ENCODE assay signal across 23 cellular contexts in genomic region chr3:79344876-79345871, GRCh38.
"Had no signal": no experiment of that assay in that cellular context is flagged by ENCODE, and none has a peak within 500 bp of the region (broad histone marks: within the 10 kb centered on the region; RNA-seq: fewer than 3 reads in every experiment).

No MANE protein-coding gene starts in this region.

- ATAC-seq: left ventricle myocardium superior; natural killer cell treated with Interleukin-12 subunit alpha and Interleukin-12 subunit beta and Interleukin-15 and Interleukin-18, amount 100 ng/mL, for 72 hours; right lobe of liver had no signal

- DNase-seq: activated CD4-positive, alpha-beta memory T cell treated with anti-CD3 and anti-CD28 coated beads for 36 hours; activated CD4-positive, alpha-beta T cell treated with anti-CD3 and anti-CD28 coated beads for 48 hours; activated naive CD4-positive, alpha-beta T cell treated with Interleukin-2 at 50 U/mL for 16 hours; activated naive CD8-positive, alpha-beta T cell treated with anti-CD3 and anti-CD28 coated beads, Interleukin-2, amount 10 ng/mL, durations not matched to agents 7 days and 5 days; activated T-cell treated with anti-CD3 and anti-CD28 coated beads, Interleukin-2, amount 50 U/mL, for 48 hours; amniotic stem cell; cerebellar nuclear complex; left ventricle myocardium superior; mammary epithelial cell; midbrain; right lobe of liver; stimulated activated CD4-positive, alpha-beta T cell treated with anti-CD3 and anti-CD28 coated beads, Interleukin-1b, Interleukin-23, amount 100 ng/mL, for 48 hours; substantia nigra; T1000; tibial artery had no signal

- H3K4me3 Mint-ChIP-seq: activated CD4-positive, alpha-beta memory T cell treated with anti-CD3 and anti-CD28 coated beads for 36 hours; activated naive CD8-positive, alpha-beta T cell treated with anti-CD3 and anti-CD28 coated beads, Interleukin-2, amount 10 ng/mL, durations not matched to agents 7 days and 5 days; natural killer cell treated with Interleukin-12 subunit alpha and Interleukin-12 subunit beta and Interleukin-15 and Interleukin-18, amount 100 ng/mL, for 72 hours; stimulated activated naive CD8-positive, alpha-beta T cell treated with anti-CD3 and anti-CD28 coated beads, Interleukin-15, Interleukin-2, amounts not matched to agents 100 ng/mL and 50 ng/mL, for 24 hours; T-helper 1 cell treated with Interleukin-12 subunit alpha and Interleukin-12 subunit beta and Interleukin-4 antibody, amounts not matched to agents 30 μg/mL and 1 μg/mL, for 36 hours had no signal

- H3K4me3 ChIP-seq: right lobe of liver, skin epidermis, tibial artery had no signal

- H3K4me1 ChIP-seq: parathyroid adenoma, right lobe of liver, tibial artery had no signal

- H3K27ac ChIP-seq: neutrophil, parathyroid adenoma, right lobe of liver, skin epidermis, tibial artery had no signal

- H3K36me3 ChIP-seq: neutrophil, right lobe of liver, tibial artery had no signal

- H3K9ac ChIP-seq: parathyroid adenoma had no signal

- H3K27me3 ChIP-seq: neutrophil, right lobe of liver, tibial artery had no signal

- FAIRE-seq: bronchial epithelial cell, endometrium had no signal

- H3K9me3 Mint-ChIP-seq: activated CD4-positive, alpha-beta memory T cell treated with anti-CD3 and anti-CD28 coated beads for 36 hours; activated naive CD8-positive, alpha-beta T cell treated with anti-CD3 and anti-CD28 coated beads, Interleukin-2, amount 10 ng/mL, durations not matched to agents 7 days and 5 days; stimulated activated naive CD8-positive, alpha-beta T cell treated with anti-CD3 and anti-CD28 coated beads, Interleukin-15, Interleukin-2, amounts not matched to agents 100 ng/mL and 50 ng/mL, for 24 hours; T-helper 1 cell treated with Interleukin-12 subunit alpha and Interleukin-12 subunit beta and Interleukin-4 antibody, amounts not matched to agents 30 μg/mL and 1 μg/mL, for 36 hours had no signal

- H3K36me3 Mint-ChIP-seq: activated CD4-positive, alpha-beta memory T cell treated with anti-CD3 and anti-CD28 coated beads for 36 hours; activated naive CD8-positive, alpha-beta T cell treated with anti-CD3 and anti-CD28 coated beads, Interleukin-2, amount 10 ng/mL, durations not matched to agents 7 days and 5 days; natural killer cell treated with Interleukin-12 subunit alpha and Interleukin-12 subunit beta and Interleukin-15 and Interleukin-18, amount 100 ng/mL, for 72 hours had no signal

- H3K79me2 ChIP-seq: parathyroid adenoma had no signal

- H2AFZ ChIP-seq: parathyroid adenoma had no signal

- H3K27ac Mint-ChIP-seq: activated CD4-positive, alpha-beta memory T cell treated with anti-CD3 and anti-CD28 coated beads for 36 hours; activated naive CD8-positive, alpha-beta T cell treated with anti-CD3 and anti-CD28 coated beads, Interleukin-2, amount 10 ng/mL, durations not matched to agents 7 days and 5 days; natural killer cell treated with Interleukin-12 subunit alpha and Interleukin-12 subunit beta and Interleukin-15 and Interleukin-18, amount 100 ng/mL, for 72 hours; stimulated activated naive CD8-positive, alpha-beta T cell treated with anti-CD3 and anti-CD28 coated beads, Interleukin-15, Interleukin-2, amounts not matched to agents 100 ng/mL and 50 ng/mL, for 24 hours; T-helper 1 cell treated with Interleukin-12 subunit alpha and Interleukin-12 subunit beta and Interleukin-4 antibody, amounts not matched to agents 30 μg/mL and 1 μg/mL, for 36 hours had no signal

- H3K27me3 Mint-ChIP-seq: activated CD4-positive, alpha-beta memory T cell treated with anti-CD3 and anti-CD28 coated beads for 36 hours; activated naive CD8-positive, alpha-beta T cell treated with anti-CD3 and anti-CD28 coated beads, Interleukin-2, amount 10 ng/mL, durations not matched to agents 7 days and 5 days; natural killer cell treated with Interleukin-12 subunit alpha and Interleukin-12 subunit beta and Interleukin-15 and Interleukin-18, amount 100 ng/mL, for 72 hours; stimulated activated naive CD8-positive, alpha-beta T cell treated with anti-CD3 and anti-CD28 coated beads, Interleukin-15, Interleukin-2, amounts not matched to agents 100 ng/mL and 50 ng/mL, for 24 hours had no signal

- H3K4me1 Mint-ChIP-seq: activated naive CD8-positive, alpha-beta T cell treated with anti-CD3 and anti-CD28 coated beads, Interleukin-2, amount 10 ng/mL, durations not matched to agents 7 days and 5 days had no signal

- H3K9me3 ChIP-seq: neutrophil, right lobe of liver, tibial artery had no signal
